12 cellular contexts compared by ENCODE assay signal in genomic region chr6:23349521-23350147, GRCh38.
A peak's percentile ranks its signal among the peaks of the same experiment; 100 is the strongest.
DNase-seq lines count a peak whose midpoint lies in the region; ATAC-seq, FAIRE-seq and TF ChIP-seq lines count a peak whose summit lies in the region.
"Had no signal": no experiment of that assay in that cellular context is flagged by ENCODE, and none has a peak within 500 bp of the region (broad histone marks: within the 10 kb centered on the region; RNA-seq: fewer than 3 reads in every experiment).

No MANE protein-coding gene starts in this region.

- no peak overlapping the region for H2BK12ac ChIP-seq in trophoblast cell (ENCODE audit: low read length)

- peaks cover 5% of the 10 kb centered on the region for H3K9me3 Mint-ChIP-seq in CD4-positive, alpha-beta T cell
- H3K9me3 Mint-ChIP-seq: central memory CD8-positive, alpha-beta T cell had no signal

- peak; percentile 81 for FAIRE-seq in endothelial cell of umbilical vein (lab: Jason Lieb, UNC)
- FAIRE-seq: islet of Langerhans had no signal

- H3K4me2 ChIP-seq in endothelial cell of umbilical vein (ENCODE audit: insufficient read depth, low read length) (peak overlapping the region; percentile 30), trophoblast cell (ENCODE audit: low read length) (no peak overlapping the region)

- H3K9me1 ChIP-seq in endothelial cell of umbilical vein (replicated peaks; ENCODE audit: control insufficient read depth, extremely low read depth, insufficient read depth, low read length) = no peaks in the 10 kb centered on the region

- H3K27ac ChIP-seq in endothelial cell of umbilical vein (ENCODE audit: insufficient read depth, low read depth, low read length) (no peak overlapping the region), trophoblast cell (ENCODE audit: low read depth, low read length) (no peak overlapping the region)
- no peak overlapping the region for H3K27ac ChIP-seq in CD4-positive, alpha-beta T cell (ENCODE audit: low read depth, low read length)
- H3K27ac ChIP-seq: SJSA1 had no signal

- H3K36me3 ChIP-seq in endothelial cell of umbilical vein (ENCODE audit: control insufficient read depth in 2 of 2, extremely low read depth in 1 of 2, insufficient read depth in 2 of 2, low read length in 2 of 2) = no peaks in the 10 kb centered on the region
- no peaks in the 10 kb centered on the region for H3K36me3 ChIP-seq in trophoblast cell (ENCODE audit: control insufficient read depth in 1 of 2, insufficient read depth in 2 of 2, low read length in 2 of 2)
- H3K36me3 ChIP-seq: SJSA1 had no signal

- no peak overlapping the region for H3K27ac Mint-ChIP-seq in CD4-positive, alpha-beta T cell
- H3K27ac Mint-ChIP-seq: activated CD8-positive, alpha-beta memory T cell treated with anti-CD3 and anti-CD28 coated beads, Interleukin-2, amount 10 ng/mL, durations not matched to agents 7 days and 5 days had no signal

- no CpG with 5 or more reads among the region's 3 CpGs for WGBS in trophoblast cell (ENCODE audit: extremely low coverage, insufficient coverage, insufficient read length)

- H3K36me3 Mint-ChIP-seq in CD4-positive, alpha-beta T cell (ENCODE audit: low read depth) = no peaks in the 10 kb centered on the region
- H3K36me3 Mint-ChIP-seq: activated CD8-positive, alpha-beta memory T cell treated with anti-CD3 and anti-CD28 coated beads, Interleukin-2, amount 10 ng/mL, durations not matched to agents 7 days and 5 days had no signal

- DNase-seq in NCI-H2196 (lab: John Stamatoyannopoulos, UW; ENCODE audit: unreplicated experiment) = peak; percentile 10
- no peak for DNase-seq in NCI-H2196 treated with DMSO at 0.1 percent for 48 hours (lab: John Stamatoyannopoulos, UW; ENCODE audit: unreplicated experiment)
- peak; percentile 57 for DNase-seq in NCI-H774 (lab: John Stamatoyannopoulos, UW)
- peak; percentile 84 for DNase-seq in endothelial cell of umbilical vein (ENCODE audit: low read depth, low spot score)
- peak; percentile 92 for DNase-seq in stromal cell of bone marrow (ENCODE audit: low read depth)
- no peak for DNase-seq in CD4-positive, alpha-beta T cell
- no peak for DNase-seq in germinal center (ENCODE audit: low spot score)
- no peak for DNase-seq in trophoblast cell
- DNase-seq: activated CD8-positive, alpha-beta memory T cell treated with anti-CD3 and anti-CD28 coated beads, Interleukin-2, amount 10 ng/mL, durations not matched to agents 7 days and 5 days had no signal

- H3K4me1 ChIP-seq in endothelial cell of umbilical vein (ENCODE audit: control insufficient read depth, extremely low read depth, insufficient read depth, low read length) = peaks cover 13% of the 10 kb centered on the region
- H3K4me1 ChIP-seq in trophoblast cell (ENCODE audit: control insufficient read depth in 1 of 2, insufficient read depth in 2 of 2, low read length in 2 of 2) = no peaks in the 10 kb centered on the region
- H3K4me1 ChIP-seq: SJSA1 had no signal

- H3K27me3 ChIP-seq in endothelial cell of umbilical vein (ENCODE audit: control insufficient read depth in 2 of 2, insufficient read depth in 2 of 2, low read length in 2 of 2) (no peaks in the 10 kb centered on the region), trophoblast cell (ENCODE audit: insufficient read depth, low read length) (no peaks in the 10 kb centered on the region)
- H3K27me3 ChIP-seq in CD4-positive, alpha-beta T cell (ENCODE audit: control insufficient read depth, insufficient read depth, low read length) = no peaks in the 10 kb centered on the region
- H3K27me3 ChIP-seq: SJSA1 had no signal

- no peak overlapping the region for H3K23ac ChIP-seq in trophoblast cell (ENCODE audit: low read length)

- H4K20me1 ChIP-seq in endothelial cell of umbilical vein (replicated peaks; ENCODE audit: control insufficient read depth, extremely low read depth, insufficient read depth, low read length) = no peaks in the 10 kb centered on the region

- no peak overlapping the region for H4K12ac ChIP-seq in trophoblast cell (ENCODE audit: low read depth, low read length)

- BruUV-seq in endothelial cell of umbilical vein (replicated peaks; lab: Mats Ljungman, UMichigan) = no TSS peak

- H2BK120ac ChIP-seq in trophoblast cell (ENCODE audit: insufficient read depth, low read length, poor library complexity) = no peak overlapping the region

- H4K8ac ChIP-seq in trophoblast cell (ENCODE audit: low read depth, low read length) = no peak overlapping the region

- no peak overlapping the region for H2AFZ ChIP-seq in endothelial cell of umbilical vein (ENCODE audit: low read depth, low read length)
- no peak overlapping the region for H2AFZ ChIP-seq in trophoblast cell (ENCODE audit: insufficient read depth, low read length, poor library complexity)

- H3K79me1 ChIP-seq in trophoblast cell (ENCODE audit: low read length) = no peaks in the 10 kb centered on the region

- TF ChIP-seq CTCF in endothelial cell of umbilical vein (IDR thresholded peaks at IDR 0.05; ENCODE audit: extremely low read depth in 1 of 2, insufficient read depth in 1 of 2, low read depth in 1 of 2, low read length in 2 of 2) = no peak
- TF ChIP-seq CTCF in CD4-positive, alpha-beta T cell (IDR thresholded peaks at IDR 0.05) = no peak

- no peak overlapping the region for H2BK5ac ChIP-seq in trophoblast cell (ENCODE audit: low read depth, low read length, poor library complexity)

- ATAC-seq in CD4-positive, alpha-beta T cell (ENCODE audit: poor library complexity) = no peak
- ATAC-seq: activated CD8-positive, alpha-beta memory T cell treated with anti-CD3 and anti-CD28 coated beads, Interleukin-2, amount 10 ng/mL, durations not matched to agents 7 days and 5 days had no signal

- no peak overlapping the region for H2AK5ac ChIP-seq in trophoblast cell (ENCODE audit: low read length)

- CTCF ChIA-PET in endothelial cell of umbilical vein (lab: Charles Lee) = interaction anchor here (0.7 kb wide), 1 partner anchor 33 kb away, joined by 3 read pairs; no protein-coding TSS in a partner anchor
- CTCF ChIA-PET in CD4-positive, alpha-beta T cell (lab: Charles Lee) = no interaction called here

- POLR2A ChIA-PET in endothelial cell of umbilical vein (lab: Charles Lee) = no interaction called here
- POLR2A ChIA-PET in CD4-positive, alpha-beta T cell (lab: Charles Lee) = no interaction called here

- H3K4me1 Mint-ChIP-seq in CD4-positive, alpha-beta T cell (ENCODE audit: low read depth) = no peaks in the 10 kb centered on the region
- H3K4me1 Mint-ChIP-seq: activated CD8-positive, alpha-beta memory T cell treated with anti-CD3 and anti-CD28 coated beads, Interleukin-2, amount 10 ng/mL, durations not matched to agents 7 days and 5 days; central memory CD8-positive, alpha-beta T cell had no signal

- no peak overlapping the region for H4K91ac ChIP-seq in trophoblast cell (ENCODE audit: low read depth, low read length)

- no peaks in the 10 kb centered on the region for H3K79me2 ChIP-seq in endothelial cell of umbilical vein (ENCODE audit: control insufficient read depth, insufficient read depth, low read length)
- no peaks in the 10 kb centered on the region for H3K79me2 ChIP-seq in trophoblast cell (ENCODE audit: control insufficient read depth, insufficient read depth, low read length, poor library complexity)

- no peak overlapping the region for H3K14ac ChIP-seq in trophoblast cell (ENCODE audit: low read length)

- H3K9ac ChIP-seq in endothelial cell of umbilical vein (replicated peaks; ENCODE audit: extremely low read depth, insufficient read depth, low read length) = no peak overlapping the region
- no peak overlapping the region for H3K9ac ChIP-seq in trophoblast cell (ENCODE audit: low read length)

- dilution Hi-C loops in endothelial cell of umbilical vein (cut with MboI; ENCODE audit: extremely low pct_ligation_motif_present, low sequenced_read_pairs) = no loop called here

- no peaks in the 10 kb centered on the region for H3K27me3 Mint-ChIP-seq in CD4-positive, alpha-beta T cell
- H3K27me3 Mint-ChIP-seq: activated CD8-positive, alpha-beta memory T cell treated with anti-CD3 and anti-CD28 coated beads, Interleukin-2, amount 10 ng/mL, durations not matched to agents 7 days and 5 days; central memory CD8-positive, alpha-beta T cell had no signal

- H3K18ac ChIP-seq in trophoblast cell (ENCODE audit: low read length) = no peak overlapping the region

- no peak overlapping the region for H3K4ac ChIP-seq in trophoblast cell (ENCODE audit: low read depth, low read length)

- H3K9me3 ChIP-seq in endothelial cell of umbilical vein (replicated peaks; ENCODE audit: control insufficient read depth, insufficient read depth, low read length) = no peaks in the 10 kb centered on the region
- no peaks in the 10 kb centered on the region for H3K9me3 ChIP-seq in CD4-positive, alpha-beta T cell (ENCODE audit: control insufficient read depth, low read length)
- H3K9me3 ChIP-seq in trophoblast cell (ENCODE audit: insufficient read depth, low read depth, low read length) = no peaks in the 10 kb centered on the region

- intact Hi-C loops in endothelial cell of umbilical vein (cut with micrococcal nuclease) = no loop called here
- intact Hi-C loops in CD4-positive, alpha-beta T cell (cut with DNase I, micrococcal nuclease) = no loop called here

- H3K4me3 Mint-ChIP-seq in CD4-positive, alpha-beta T cell = no peak overlapping the region
- H3K4me3 Mint-ChIP-seq: activated CD8-positive, alpha-beta memory T cell treated with anti-CD3 and anti-CD28 coated beads, Interleukin-2, amount 10 ng/mL, durations not matched to agents 7 days and 5 days; central memory CD8-positive, alpha-beta T cell had no signal

- no peak for TF ChIP-seq POLR2A in endothelial cell of umbilical vein (IDR thresholded peaks at IDR 0.05; ENCODE audit: low read depth, low read length)

- H3K4me3 ChIP-seq in endothelial cell of umbilical vein (replicated peaks in 1 of 3; ENCODE audit: insufficient read depth in 1 of 3, low read depth in 1 of 3, low read length in 3 of 3) (no peak overlapping the region), trophoblast cell (ENCODE audit: low read depth, low read length) (no peak overlapping the region)
- H3K4me3 ChIP-seq: SJSA1 had no signal

TF ChIP-seq in endothelial cell of umbilical vein, 7 proteins besides CTCF, POLR2A, EP300 and RAD21:
- TF ChIP-seq GATA2 (IDR thresholded peaks at IDR 0.05; ENCODE audit: insufficient read depth, insufficient read length, low read depth, low read length) (no peak), JUN (IDR thresholded peaks at IDR 0.05; ENCODE audit: borderline replicate concordance, insufficient read depth, insufficient read length, low read depth) (peak; percentile 53), POLR2AphosphoS5 (IDR thresholded peaks at IDR 0.05; ENCODE audit: insufficient read depth, low read depth, low read length) (no peak), FOS (IDR thresholded peaks at IDR 0.05; ENCODE audit: borderline replicate concordance, insufficient read depth, low read length) (peak; percentile 36), MYC (IDR thresholded peaks at IDR 0.05; ENCODE audit: low read depth, low read length) (no peak)

Comparison
In these comparisons a context has a peak if more than half of its experiments do, and no peak if none do; other contexts are left out.
1. DNase-seq: peak in NCI-H2196 (single experiment), NCI-H774 (single experiment), endothelial cell of umbilical vein (single experiment) and stromal cell of bone marrow (single experiment); none in NCI-H2196 treated with DMSO at 0.1 percent for 48 hours (single experiment), CD4-positive, alpha-beta T cell (0 of 10), germinal center (single experiment) and trophoblast cell (0 of 2).